Comparison of ENCODE assay signal across 11 cellular contexts in the genomic region with DNA sequence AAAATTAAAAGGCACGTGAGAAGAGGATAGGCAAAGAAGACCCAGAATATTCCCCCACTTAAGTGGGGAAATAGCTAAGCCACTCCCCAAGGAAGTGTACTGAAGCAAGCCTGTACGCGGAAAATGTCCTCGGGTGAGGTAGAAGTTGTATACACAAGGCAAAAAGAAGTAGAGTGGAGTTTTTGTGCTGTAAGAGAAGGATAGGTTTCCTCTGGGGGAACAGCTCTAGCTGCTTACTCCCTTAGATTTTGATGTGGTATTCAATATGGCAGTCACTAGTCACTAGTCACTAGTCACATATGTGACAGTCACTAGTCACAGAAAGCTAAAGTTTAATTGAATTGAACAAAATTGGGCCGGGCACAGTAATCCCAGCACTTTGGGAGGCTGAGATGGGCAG. TPM values are rescaled to one million over a fixed set of nuclear protein-coding genes. Genes with fewer than 3 reads are reported as not detected.
DNase-seq lines count a peak whose midpoint lies in the region; ATAC-seq and TF ChIP-seq lines count a peak whose summit lies in the region.
"Had no signal": no experiment of that assay in that cellular context is flagged by ENCODE, and none has a peak within 500 bp of the region (broad histone marks: within the 10 kb centered on the region; RNA-seq: fewer than 3 reads in every experiment).

No MANE protein-coding gene starts in this region.

- H3K14ac ChIP-seq in trophoblast cell (ENCODE audit: low read length), result no peak overlapping the region

- H3K36me3 Mint-ChIP-seq in CD4-positive, CD25-positive, alpha-beta regulatory T cell, result peaks cover 22% of the 10 kb centered on the region

- peak; percentile 53 to 55 for ATAC-seq in CD4-positive, CD25-positive, alpha-beta regulatory T cell (ENCODE audit: low read depth in 2 of 2)
- no peak for ATAC-seq in DND-41 (ENCODE audit: insufficient read depth, low read depth)
- ATAC-seq in HG03097 (IDR thresholded peaks at IDR 0.05; ENCODE audit: low FRiP score, unreplicated experiment), result no peak

- peaks cover 22 to 81% (median 67%) of the 10 kb centered on the region in 4 donors for H3K4me1 Mint-ChIP-seq in CD4-positive, CD25-positive, alpha-beta regulatory T cell

- intact Hi-C loops in colonic mucosa (cut with DNase I), result no loop called here

- H4K20me1 ChIP-seq in DND-41 (ENCODE audit: insufficient read depth, low read length), result no peaks in the 10 kb centered on the region

- peak overlapping the region; percentile 13 to 85 (median 83) for H3K27ac Mint-ChIP-seq in CD4-positive, CD25-positive, alpha-beta regulatory T cell

- no peak overlapping the region for H3K23ac ChIP-seq in trophoblast cell (ENCODE audit: low read length)

- WGBS in trophoblast cell (ENCODE audit: extremely low coverage, insufficient coverage, insufficient read length), result no CpG with 5 or more reads among the region's 5 CpGs

- peaks cover 20% of the 10 kb centered on the region for H3K36me3 ChIP-seq in CD4-positive, CD25-positive, alpha-beta regulatory T cell (ENCODE audit: control insufficient read depth, insufficient read depth, low read length)
- H3K36me3 ChIP-seq in DND-41 (ENCODE audit: insufficient read depth, low read length) (peaks cover 6% of the 10 kb centered on the region), colonic mucosa (no peaks in the 10 kb centered on the region), neutrophil (peaks cover 29% of the 10 kb centered on the region), trophoblast cell (ENCODE audit: control insufficient read depth in 1 of 2, insufficient read depth in 2 of 2, low read length in 2 of 2) (peaks cover 2% of the 10 kb centered on the region in 2 experiments)

- peak overlapping the region; percentile 30 for H3K4me3 ChIP-seq in CD4-positive, CD25-positive, alpha-beta regulatory T cell (ENCODE audit: low read depth, low read length)
- H3K4me3 ChIP-seq in DND-41 (ENCODE audit: low read depth in 1 of 2, low read length in 2 of 2) (no peak overlapping the region), colonic mucosa (no peak overlapping the region), neutrophil (ENCODE audit: low read depth in 1 of 2, low read length in 1 of 2) (no peak overlapping the region), trophoblast cell (ENCODE audit: low read depth, low read length) (no peak overlapping the region)

- peaks cover 6% of the 10 kb centered on the region for H3K79me1 ChIP-seq in trophoblast cell (ENCODE audit: low read length)

- no peak overlapping the region for H2BK12ac ChIP-seq in trophoblast cell (ENCODE audit: low read length)

- H4K12ac ChIP-seq in trophoblast cell (ENCODE audit: low read depth, low read length), result no peak overlapping the region

- H3K27ac ChIP-seq in CD4-positive, CD25-positive, alpha-beta regulatory T cell (ENCODE audit: insufficient read depth, low read length, poor library complexity, severe bottlenecking), result peak overlapping the region; percentile 45
- H3K27ac ChIP-seq in DND-41 (ENCODE audit: low read length) (no peak overlapping the region), colonic mucosa (peak overlapping the region; percentile 16), neutrophil (peak overlapping the region; percentile 56), trophoblast cell (ENCODE audit: low read depth, low read length) (no peak overlapping the region)

- no peaks in the 10 kb centered on the region for H3K27me3 Mint-ChIP-seq in CD4-positive, CD25-positive, alpha-beta regulatory T cell

- H2AFZ ChIP-seq in DND-41 (ENCODE audit: low read depth, low read length) (0 out of 2 replicates have a peak overlapping the region, but pooled peaks have one; percentile 15), trophoblast cell (ENCODE audit: insufficient read depth, low read length, poor library complexity) (no peak overlapping the region)

- no peak overlapping the region for H2AK5ac ChIP-seq in trophoblast cell (ENCODE audit: low read length)

- no peak overlapping the region for H3K4me2 ChIP-seq in DND-41 (ENCODE audit: insufficient read depth, low read length)
- no peak overlapping the region for H3K4me2 ChIP-seq in trophoblast cell (ENCODE audit: low read length)

- no peak overlapping the region for H2BK5ac ChIP-seq in trophoblast cell (ENCODE audit: low read depth, low read length, poor library complexity)

- DNase-seq in CD4-positive, CD25-positive, alpha-beta regulatory T cell, result peak in 1 of 3 donors; percentile 45
- DNase-seq in DND-41 (no peak), colonic mucosa (no peak), GF-D8 (lab: John Stamatoyannopoulos, UW) (no peak), trophoblast cell (no peak), NCI-H1417 (lab: John Stamatoyannopoulos, UW) (no peak)
- DNase-seq: GOT3 had no signal

- no peaks in the 10 kb centered on the region for H3K27me3 ChIP-seq in CD4-positive, CD25-positive, alpha-beta regulatory T cell (ENCODE audit: control insufficient read depth, insufficient read depth, low read length)
- no peaks in the 10 kb centered on the region for H3K27me3 ChIP-seq in DND-41 (ENCODE audit: insufficient read depth, low read length, poor library complexity)
- H3K27me3 ChIP-seq in colonic mucosa, result no peaks in the 10 kb centered on the region
- no peaks in the 10 kb centered on the region for H3K27me3 ChIP-seq in neutrophil
- no peaks in the 10 kb centered on the region for H3K27me3 ChIP-seq in trophoblast cell (ENCODE audit: insufficient read depth, low read length)

- H2BK120ac ChIP-seq in trophoblast cell (ENCODE audit: insufficient read depth, low read length, poor library complexity), result no peak overlapping the region

- peak overlapping the region; percentile 1 to 90 (median 24) for H3K4me3 Mint-ChIP-seq in CD4-positive, CD25-positive, alpha-beta regulatory T cell
- H3K4me3 Mint-ChIP-seq: neural crest cell had no signal

- no peak overlapping the region for H3K18ac ChIP-seq in trophoblast cell (ENCODE audit: low read length)

- H3K4ac ChIP-seq in trophoblast cell (ENCODE audit: low read depth, low read length), result no peak overlapping the region

- no peak overlapping the region for H4K8ac ChIP-seq in trophoblast cell (ENCODE audit: low read depth, low read length)

- no peak overlapping the region for H4K91ac ChIP-seq in trophoblast cell (ENCODE audit: low read depth, low read length)

- H3K9me3 ChIP-seq in CD4-positive, CD25-positive, alpha-beta regulatory T cell (ENCODE audit: control insufficient read depth in 2 of 2, low read length in 2 of 2), result no peaks in the 10 kb centered on the region
- H3K9me3 ChIP-seq in DND-41 (ENCODE audit: insufficient read depth, low read length, severe bottlenecking), result no peaks in the 10 kb centered on the region
- H3K9me3 ChIP-seq in colonic mucosa, result no peaks in the 10 kb centered on the region
- no peaks in the 10 kb centered on the region for H3K9me3 ChIP-seq in neutrophil
- H3K9me3 ChIP-seq in trophoblast cell (ENCODE audit: insufficient read depth, low read depth, low read length), result no peaks in the 10 kb centered on the region

- peaks cover 0 to 2% (median 0%) of the 10 kb centered on the region in 7 donors for H3K9me3 Mint-ChIP-seq in CD4-positive, CD25-positive, alpha-beta regulatory T cell
- H3K9me3 Mint-ChIP-seq: neural crest cell had no signal

- H3K79me2 ChIP-seq in DND-41 (ENCODE audit: insufficient read depth, low read length) (no peaks in the 10 kb centered on the region), trophoblast cell (ENCODE audit: control insufficient read depth, insufficient read depth, low read length, poor library complexity) (no peaks in the 10 kb centered on the region)

- peaks cover 60% of the 10 kb centered on the region for H3K4me1 ChIP-seq in CD4-positive, CD25-positive, alpha-beta regulatory T cell (ENCODE audit: control insufficient read depth, insufficient read depth, low read length, poor library complexity, severe bottlenecking)
- H3K4me1 ChIP-seq in DND-41 (ENCODE audit: insufficient read depth, low read length), result peaks cover 8% of the 10 kb centered on the region
- H3K4me1 ChIP-seq in colonic mucosa, result no peaks in the 10 kb centered on the region
- H3K4me1 ChIP-seq in neutrophil (ENCODE audit: control insufficient read depth in 1 of 2, insufficient read depth in 1 of 2, low read depth in 1 of 2, low read length in 1 of 2), result peaks cover 71 to 75% of the 10 kb centered on the region in 2 experiments
- peaks cover 11 to 19% of the 10 kb centered on the region in 2 experiments for H3K4me1 ChIP-seq in trophoblast cell (ENCODE audit: control insufficient read depth in 1 of 2, insufficient read depth in 2 of 2, low read length in 2 of 2)

- TF ChIP-seq CTCF in DND-41 (IDR thresholded peaks at IDR 0.05; ENCODE audit: borderline replicate concordance, extremely low read depth, low read length, poor library complexity, severe bottlenecking) (no peak), colonic mucosa (IDR thresholded peaks at IDR 0.05) (no peak), neutrophil (IDR thresholded peaks at IDR 0.05) (no peak)

- H3K9ac ChIP-seq in DND-41 (ENCODE audit: low read depth, low read length) (no peak overlapping the region), colonic mucosa (ENCODE audit: low read depth in 2 of 2, low read length in 2 of 2) (no peak overlapping the region), trophoblast cell (ENCODE audit: low read length) (no peak overlapping the region)

RNA-seq across cellular contexts. Expression of a gene that starts 7.6 kb away (rescaled TPM):
- total RNA-seq in CD4-positive, CD25-positive, alpha-beta regulatory T cell, result 1,496 TPM
- 1,000 to 10,000 TPM; 2,637 to 4,955 (median 3,590) TPM for polyA plus RNA-seq in CD4-positive, CD25-positive, alpha-beta regulatory T cell
- total RNA-seq in colonic mucosa, result 100 to 1,000 TPM; 302 to 496 TPM
- polyA plus RNA-seq in trophoblast cell (2013), result 15.9 and 17.2 TPM in 2 replicates

RNA-seq across cellular contexts. Expression of a gene that starts 24.3 kb away (rescaled TPM):
- total RNA-seq in CD4-positive, CD25-positive, alpha-beta regulatory T cell, result 30.8 TPM
- 100 to 1,000 TPM; 103 to 129 (median 109) TPM for polyA plus RNA-seq in CD4-positive, CD25-positive, alpha-beta regulatory T cell
- total RNA-seq in colonic mucosa, result 10 to 100 TPM; 12.6 to 16.1 TPM
- polyA plus RNA-seq in trophoblast cell (2013), result 5.4 and 7.0 TPM in 2 replicates

RNA-seq across cellular contexts. Expression of a gene that starts 24.4 kb away (rescaled TPM):
- 1.6 TPM for total RNA-seq in CD4-positive, CD25-positive, alpha-beta regulatory T cell
- under 1 TPM; 0.07 to 0.45 (median 0.31) TPM for polyA plus RNA-seq in CD4-positive, CD25-positive, alpha-beta regulatory T cell
- total RNA-seq in colonic mucosa, result under 1 TPM; 0.21 to 0.44 TPM
- polyA plus RNA-seq in trophoblast cell (2013), result 0.08 and 0.11 TPM in 2 replicates

RNA-seq across cellular contexts. Expression of a gene that starts 31.0 kb away (rescaled TPM):
- total RNA-seq in CD4-positive, CD25-positive, alpha-beta regulatory T cell, result 36.2 TPM
- polyA plus RNA-seq in CD4-positive, CD25-positive, alpha-beta regulatory T cell, result 10 to 100 TPM; 21.7 to 26.9 (median 25.9) TPM
- 1 to 10 TPM; 4.7 to 8.6 TPM for total RNA-seq in colonic mucosa
- polyA plus RNA-seq in trophoblast cell (2013), result 2.1 and 2.2 TPM in 2 replicates

RNA-seq across cellular contexts. Expression of a gene that starts 32.8 kb away (rescaled TPM):
- not detected for total RNA-seq in CD4-positive, CD25-positive, alpha-beta regulatory T cell
- not detected for polyA plus RNA-seq in CD4-positive, CD25-positive, alpha-beta regulatory T cell
- total RNA-seq in colonic mucosa, result not detected
- 0.01 and 0.03 TPM in 2 replicates for polyA plus RNA-seq in trophoblast cell (2013)
- total RNA-seq: cerebellum, neural crest cell had no signal

Comparison
In these comparisons a context has a peak if more than half of its experiments do, and no peak if none do; other contexts are left out.
1. ATAC-seq: peak in CD4-positive, CD25-positive, alpha-beta regulatory T cell (2 of 2); none in DND-41 (single experiment) and HG03097 (single experiment).
2. H3K27ac ChIP-seq: peak in CD4-positive, CD25-positive, alpha-beta regulatory T cell (single experiment), colonic mucosa (single experiment) and neutrophil (single experiment); none in DND-41 (single experiment) and trophoblast cell (single experiment).